20 cellular contexts compared by ENCODE assay signal in the genomic region with DNA sequence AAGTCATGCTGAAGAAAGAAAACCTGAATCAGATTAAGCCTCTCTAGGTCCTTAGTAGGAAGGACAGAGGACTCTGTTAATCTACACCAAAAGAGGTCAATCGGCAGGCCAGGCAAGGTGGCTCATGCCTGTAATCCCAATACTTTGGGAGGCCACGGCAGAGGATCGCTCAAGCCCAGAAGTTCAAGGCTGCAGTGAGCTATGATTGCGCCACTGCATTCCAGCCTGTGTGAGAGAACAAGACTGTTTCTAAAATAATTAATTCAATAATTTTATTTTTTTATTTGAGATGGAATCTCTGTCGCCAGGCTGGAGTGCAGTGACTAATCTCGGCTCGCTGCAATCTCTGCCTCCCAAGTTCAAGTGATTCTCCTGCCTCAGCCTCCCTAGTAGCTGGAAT.
"Had no signal": no experiment of that assay in that cellular context is flagged by ENCODE, and none has a peak within 500 bp of the region (broad histone marks: within the 10 kb centered on the region; RNA-seq: fewer than 3 reads in every experiment).

No MANE protein-coding gene starts in this region.

- H3K27ac ChIP-seq: colonic mucosa, esophagus muscularis mucosa, foreskin keratinocyte, gastroesophageal sphincter, heart left ventricle, hepatocyte, left lung, lower lobe of right lung had no signal

- H3K4me3 ChIP-seq: colonic mucosa, esophagus muscularis mucosa, gastroesophageal sphincter, heart left ventricle, hepatocyte, left lung, lower lobe of right lung, mucosa of descending colon had no signal

- H3K9me3 ChIP-seq: colonic mucosa, esophagus muscularis mucosa, gastroesophageal sphincter, heart left ventricle, left lung, lower lobe of right lung, mucosa of descending colon had no signal

- ATAC-seq: foreskin keratinocyte, gastroesophageal sphincter, heart left ventricle, left cardiac atrium, left lung, left ventricle myocardium superior, lower lobe of right lung, mucosa of descending colon had no signal

- H3K4me1 ChIP-seq: foreskin keratinocyte had no signal

- H3K27me3 Mint-ChIP-seq: dendritic cell treated with granulocyte-macrophage colony-stimulating factor and Interleukin-4, amounts not matched to agents 40 ng/mL and 50 ng/mL, for 4 days; naive B cell had no signal

- H3K9me3 Mint-ChIP-seq: dendritic cell treated with granulocyte-macrophage colony-stimulating factor and Interleukin-4, amounts not matched to agents 40 ng/mL and 50 ng/mL, for 4 days; naive B cell had no signal

- H3K4me3 Mint-ChIP-seq: dendritic cell treated with granulocyte-macrophage colony-stimulating factor and Interleukin-4, amounts not matched to agents 40 ng/mL and 50 ng/mL, for 4 days; immature natural killer cell; mesothelial cell of epicardium had no signal

- H3K27ac Mint-ChIP-seq: dendritic cell treated with granulocyte-macrophage colony-stimulating factor and Interleukin-4, amounts not matched to agents 40 ng/mL and 50 ng/mL, for 4 days; immature natural killer cell; mesothelial cell of epicardium had no signal

- H3K27me3 ChIP-seq: colonic mucosa, esophagus muscularis mucosa, foreskin keratinocyte, gastroesophageal sphincter, heart left ventricle, hepatocyte, left lung had no signal

- DNase-seq: colonic mucosa; cortex of kidney; effector CD4-positive, alpha-beta T cell; effector memory CD4-positive, alpha-beta T cell; foreskin keratinocyte; heart left ventricle; hypothalamus; immature natural killer cell; left cardiac atrium; left lung; left ventricle myocardium superior; lower lobe of right lung; mesenchymal stem cell; mucosa of descending colon; naive B cell had no signal
